ENCODE assay signal across 12 cellular contexts in genomic region chr6:56729719-56730118, GRCh38.
DNase-seq lines count a peak whose midpoint lies in the region; ATAC-seq and TF ChIP-seq lines count a peak whose summit lies in the region.
"Had no signal": no experiment of that assay in that cellular context is flagged by ENCODE, and none has a peak within 500 bp of the region (broad histone marks: within the 10 kb centered on the region; RNA-seq: fewer than 3 reads in every experiment).

No MANE protein-coding gene starts in this region.

- H3K27me3 ChIP-seq in osteoblast (ENCODE audit: insufficient read depth, low read length): no peaks in the 10 kb centered on the region
- H3K27me3 ChIP-seq in ascending aorta: no peaks in the 10 kb centered on the region

- CTCF ChIA-PET in activated naive CD4-positive, alpha-beta T cell treated with anti-CD3 and anti-CD28 coated beads, Interleukin-2, amount 10 ng/mL, durations not matched to agents 7 days and 5 days (lab: Charles Lee): no interaction called here

- H3K79me2 ChIP-seq in osteoblast (ENCODE audit: insufficient read depth, low read length): peaks cover 71% of the 10 kb centered on the region

- DNase-seq in Caki2 (ENCODE audit: low read depth): peak; percentile 50
- DNase-seq in NCI-H226: peak; percentile 73
- peak; percentile 36 to 84 for DNase-seq in cardiac fibroblast (ENCODE audit: low read depth in 2 of 2)
- no peak for DNase-seq in osteoblast (ENCODE audit: insufficient read length, low spot score, missing footprints)
- DNase-seq in activated naive CD4-positive, alpha-beta T cell treated with anti-CD3 and anti-CD28 coated beads, Interleukin-2, amount 10 ng/mL, durations not matched to agents 7 days and 5 days: no peak
- no peak for DNase-seq in GM19240 (ENCODE audit: insufficient read length, low spot score)
- DNase-seq in ascending aorta (ENCODE audit: low spot score in 2 of 2): no peak
- DNase-seq: activated CD4-positive, alpha-beta T cell treated with anti-CD3 and anti-CD28 coated beads for 48 hours; CD4-positive, alpha-beta T cell had no signal

- H3K27ac Mint-ChIP-seq in activated naive CD4-positive, alpha-beta T cell treated with anti-CD3 and anti-CD28 coated beads, Interleukin-2, amount 10 ng/mL, durations not matched to agents 7 days and 5 days: no peak overlapping the region
- H3K27ac Mint-ChIP-seq: activated T-helper 17 cell treated with anti-CD3 and anti-CD28 coated beads, Interleukin-2, amount 50 U/mL, for 72 hours; CD4-positive, alpha-beta T cell had no signal

- no peaks in the 10 kb centered on the region for H3K9me3 Mint-ChIP-seq in activated naive CD4-positive, alpha-beta T cell treated with anti-CD3 and anti-CD28 coated beads, Interleukin-2, amount 10 ng/mL, durations not matched to agents 7 days and 5 days
- H3K9me3 Mint-ChIP-seq: activated T-helper 17 cell treated with anti-CD3 and anti-CD28 coated beads, Interleukin-2, amount 50 U/mL, for 72 hours; CD4-positive, alpha-beta T cell; neural crest cell had no signal

- intact Hi-C loops in ascending aorta (cut with DNase I): loop anchor here (2.0 kb wide), 1 partner anchor 15 kb away; no protein-coding TSS in a partner anchor

- H2AFZ ChIP-seq in osteoblast (ENCODE audit: low read length): no peak overlapping the region

- H3K4me3 ChIP-seq in cardiac fibroblast (replicated peaks in 1 of 2; ENCODE audit: low read depth in 2 of 2, low read length in 2 of 2) (no peak overlapping the region), osteoblast (ENCODE audit: insufficient read depth, low read length) (no peak overlapping the region), ascending aorta (no peak overlapping the region)

- H3K36me3 ChIP-seq in osteoblast (ENCODE audit: insufficient read depth, low read length) (peaks cover 14% of the 10 kb centered on the region), ascending aorta (no peaks in the 10 kb centered on the region)

- H3K4me2 ChIP-seq in osteoblast (ENCODE audit: insufficient read depth, low read length): no peak overlapping the region

- no peak for TF ChIP-seq CTCF in cardiac fibroblast (IDR thresholded peaks at IDR 0.05; ENCODE audit: low read depth, low read length)
- TF ChIP-seq CTCF in osteoblast (IDR thresholded peaks at IDR 0.05; ENCODE audit: extremely low read depth, low read depth, low read length): no peak
- no peak for TF ChIP-seq CTCF in ascending aorta (IDR thresholded peaks at IDR 0.05)

- H3K4me1 ChIP-seq in osteoblast (ENCODE audit: insufficient read depth, low read length): peaks cover 96% of the 10 kb centered on the region
- H3K4me1 ChIP-seq in ascending aorta: peaks cover 7 to 29% of the 10 kb centered on the region in 2 donors

- no peaks in the 10 kb centered on the region for H4K20me1 ChIP-seq in osteoblast (ENCODE audit: insufficient read depth, low read length)

- H3K27ac ChIP-seq in osteoblast (ENCODE audit: low read depth, low read length) (peak overlapping the region; percentile 93), ascending aorta (no peak overlapping the region)

- H3K4me3 Mint-ChIP-seq in activated naive CD4-positive, alpha-beta T cell treated with anti-CD3 and anti-CD28 coated beads, Interleukin-2, amount 10 ng/mL, durations not matched to agents 7 days and 5 days: no peak overlapping the region
- H3K4me3 Mint-ChIP-seq: activated T-helper 17 cell treated with anti-CD3 and anti-CD28 coated beads, Interleukin-2, amount 50 U/mL, for 72 hours; CD4-positive, alpha-beta T cell; neural crest cell had no signal

- H3K4me1 Mint-ChIP-seq in activated naive CD4-positive, alpha-beta T cell treated with anti-CD3 and anti-CD28 coated beads, Interleukin-2, amount 10 ng/mL, durations not matched to agents 7 days and 5 days: no peaks in the 10 kb centered on the region
- H3K4me1 Mint-ChIP-seq: activated T-helper 17 cell treated with anti-CD3 and anti-CD28 coated beads, Interleukin-2, amount 50 U/mL, for 72 hours; neural crest cell had no signal

- in situ Hi-C loops in Caki2 (cut with HindIII; ENCODE audit: low pct_unique_long_range_greater_than_20kb, low sequenced_read_pairs): no loop called here

- H3K27me3 Mint-ChIP-seq in activated naive CD4-positive, alpha-beta T cell treated with anti-CD3 and anti-CD28 coated beads, Interleukin-2, amount 10 ng/mL, durations not matched to agents 7 days and 5 days: no peaks in the 10 kb centered on the region
- H3K27me3 Mint-ChIP-seq: CD4-positive, alpha-beta T cell had no signal

- ATAC-seq in GM21367 (IDR thresholded peaks at IDR 0.05; ENCODE audit: unreplicated experiment): no peak
- ATAC-seq: activated T-helper 17 cell treated with anti-CD3 and anti-CD28 coated beads, Interleukin-2, amount 50 U/mL, for 72 hours had no signal

- H3K9me3 ChIP-seq in osteoblast (ENCODE audit: low read depth, low read length) (no peaks in the 10 kb centered on the region), ascending aorta (no peaks in the 10 kb centered on the region)

- H3K36me3 Mint-ChIP-seq in activated naive CD4-positive, alpha-beta T cell treated with anti-CD3 and anti-CD28 coated beads, Interleukin-2, amount 10 ng/mL, durations not matched to agents 7 days and 5 days: no peaks in the 10 kb centered on the region

Comparison
In these comparisons a context has a peak if more than half of its experiments do, and no peak if none do; other contexts are left out.
1. DNase-seq: peak in Caki2 (single experiment), NCI-H226 (single experiment) and cardiac fibroblast (2 of 2); none in osteoblast (single experiment), activated naive CD4-positive, alpha-beta T cell treated with anti-CD3 and anti-CD28 coated beads, Interleukin-2, amount 10 ng/mL, durations not matched to agents 7 days and 5 days (single experiment), GM19240 (single experiment) and ascending aorta (0 of 2).